ENCODE assay signal across 8 cellular contexts in the genomic region with DNA sequence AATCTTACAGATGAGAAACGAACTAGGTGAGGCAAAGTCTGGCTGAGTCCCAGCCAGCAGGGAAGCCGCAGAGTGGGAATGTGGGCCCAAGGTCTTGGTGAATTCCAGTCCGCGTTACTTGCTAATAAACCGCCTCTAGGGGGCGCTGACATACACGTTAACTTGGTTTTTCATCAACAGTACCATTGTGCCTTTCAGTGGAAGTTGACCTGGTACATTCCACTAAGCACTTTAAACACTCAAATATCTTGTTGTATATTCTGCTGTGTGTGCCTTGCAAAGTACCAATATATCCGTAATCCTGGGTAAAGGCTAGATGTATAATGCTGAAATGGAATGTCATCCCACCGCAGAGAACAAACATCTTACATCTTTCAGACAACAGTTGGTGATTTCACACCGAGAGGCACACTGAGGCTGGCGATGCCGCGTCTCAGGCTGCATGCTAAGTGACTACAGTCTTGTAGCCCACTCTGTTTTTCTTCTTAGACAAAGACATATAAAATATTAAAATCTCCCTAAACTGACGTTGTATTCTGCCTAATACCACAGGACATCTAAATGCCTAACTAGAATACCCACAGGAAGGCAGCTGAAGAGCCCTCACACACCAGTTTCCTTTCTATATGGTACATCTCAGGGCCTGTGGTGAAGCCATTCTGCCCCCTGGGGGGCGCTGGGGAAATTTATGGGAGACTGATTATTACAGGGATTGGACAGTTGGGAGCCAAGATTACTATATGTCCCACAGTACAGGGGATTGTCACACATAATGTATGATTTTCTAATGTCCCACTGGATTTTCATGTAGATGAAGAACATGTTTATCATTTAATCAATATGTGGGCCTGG. TPM values are rescaled to one million over a fixed set of nuclear protein-coding genes. Genes with fewer than 3 reads are reported as not detected.
A peak's percentile ranks its signal among the peaks of the same experiment; 100 is the strongest.
DNase-seq lines count a peak whose midpoint lies in the region; ATAC-seq and TF ChIP-seq lines count a peak whose summit lies in the region.

No MANE protein-coding gene starts in this region.

- peak overlapping the region in 1 of 2 donors; percentile 27 for H3K27ac ChIP-seq in coronary artery
- H3K27ac ChIP-seq in right lobe of liver: no peak overlapping the region

- 53% methylated on average over 12 of the region's 15 CpGs for WGBS in right lobe of liver (ENCODE audit: insufficient coverage, low coverage, low lambda C conversion rate, missing lambda C conversion rate)

- H3K27me3 Mint-ChIP-seq in activated CD4-positive, alpha-beta T cell treated with anti-CD3 and anti-CD28 coated beads, Interleukin-2, amount 10 ng/mL, durations not matched to agents 7 days and 5 days: no peaks in the 10 kb centered on the region

- ATAC-seq in HG02763 (IDR thresholded peaks at IDR 0.05; ENCODE audit: unreplicated experiment): peak; percentile 51
- ATAC-seq in right lobe of liver: peak; percentile 86 to 91 (median 90)
- ATAC-seq in GM21717 (IDR thresholded peaks at IDR 0.05; ENCODE audit: unreplicated experiment): no peak

- POLR2A ChIA-PET in activated CD4-positive, alpha-beta T cell treated with anti-CD3 and anti-CD28 coated beads, Interleukin-2, amount 10 ng/mL, durations not matched to agents 7 days and 5 days (lab: Charles Lee): interaction anchor here (0.6 kb wide), 1 partner anchor 82 kb away, joined by 3 read pairs; no protein-coding TSS in a partner anchor

- intact Hi-C loops in right lobe of liver (cut with DNase I): loop anchor here (10.0 kb wide), 3 partner anchors 177 to 297 kb away; no protein-coding TSS in a partner anchor

- H3K4me3 Mint-ChIP-seq in activated CD4-positive, alpha-beta T cell treated with anti-CD3 and anti-CD28 coated beads, Interleukin-2, amount 10 ng/mL, durations not matched to agents 7 days and 5 days: no peak overlapping the region

- H3K27ac Mint-ChIP-seq in activated CD4-positive, alpha-beta T cell treated with anti-CD3 and anti-CD28 coated beads, Interleukin-2, amount 10 ng/mL, durations not matched to agents 7 days and 5 days: no peak overlapping the region

- no peaks in the 10 kb centered on the region for H3K4me1 ChIP-seq in right lobe of liver

- no peaks in the 10 kb centered on the region for H3K9me3 ChIP-seq in right lobe of liver

- TF ChIP-seq CTCF in coronary artery (IDR thresholded peaks at IDR 0.05): peak; percentile 45
- TF ChIP-seq CTCF in right lobe of liver (IDR thresholded peaks at IDR 0.05): peak; percentile 61 to 82 (median 73)

- DNase-seq in DMS79 (lab: John Stamatoyannopoulos, UW) (peak; percentile 5), NCI-H510A (lab: John Stamatoyannopoulos, UW) (peak; percentile 72), coronary artery (ENCODE audit: low spot score) (no peak), right lobe of liver (peak; percentile 62 to 77 (median 69))
- peak; percentile 85 for DNase-seq in activated CD4-positive, alpha-beta T cell treated with anti-CD3 and anti-CD28 coated beads, Interleukin-2, amount 10 ng/mL, durations not matched to agents 7 days and 5 days
- DNase-seq in stimulated activated CD4-positive, alpha-beta T cell treated with anti-CD3 and anti-CD28 coated beads, TNF-alpha, amount 100 ng/mL, for 4 hours (ENCODE audit: low read depth in 3 of 3): peak; percentile 35 to 67 (median 42)

- H3K9me3 Mint-ChIP-seq in activated CD4-positive, alpha-beta T cell treated with anti-CD3 and anti-CD28 coated beads, Interleukin-2, amount 10 ng/mL, durations not matched to agents 7 days and 5 days: no peaks in the 10 kb centered on the region

- no peak overlapping the region for H3K4me3 ChIP-seq in coronary artery
- H3K4me3 ChIP-seq in right lobe of liver: no peak overlapping the region

- peaks cover 41% of the 10 kb centered on the region for H3K36me3 Mint-ChIP-seq in activated CD4-positive, alpha-beta T cell treated with anti-CD3 and anti-CD28 coated beads, Interleukin-2, amount 10 ng/mL, durations not matched to agents 7 days and 5 days (ENCODE audit: low read depth)

- H3K4me1 Mint-ChIP-seq in activated CD4-positive, alpha-beta T cell treated with anti-CD3 and anti-CD28 coated beads, Interleukin-2, amount 10 ng/mL, durations not matched to agents 7 days and 5 days: no peaks in the 10 kb centered on the region

- H3K36me3 ChIP-seq in right lobe of liver: peaks cover 0 to 11% (median under 1%) of the 10 kb centered on the region in 4 donors

- CTCF ChIA-PET in activated CD4-positive, alpha-beta T cell treated with anti-CD3 and anti-CD28 coated beads, Interleukin-2, amount 10 ng/mL, durations not matched to agents 7 days and 5 days (lab: Charles Lee): interaction anchor here (0.6 kb wide), 2 partner anchors 11 to 89 kb away, joined by 3 to 4 read pairs; no protein-coding TSS in a partner anchor

- TF ChIP-seq POLR2A in right lobe of liver (IDR thresholded peaks at IDR 0.05): no peak

- H3K27me3 ChIP-seq in right lobe of liver: no peaks in the 10 kb centered on the region

RNA-seq across cellular contexts. Expression of a gene that starts 49.2 kb away (rescaled TPM):
- total RNA-seq in activated CD4-positive, alpha-beta T cell treated with anti-CD3 and anti-CD28 coated beads, Interleukin-2, amount 10 ng/mL, durations not matched to agents 7 days and 5 days: 1 to 10 TPM; 2.0 to 2.4 TPM
- total RNA-seq in right lobe of liver: 10 to 100 TPM in 3 of 6 experiments, 1 to 10 TPM in 3; 4.2 to 33.7 (median 17.2) TPM
